ENCODE assay signal across 16 cellular contexts in the genomic region with DNA sequence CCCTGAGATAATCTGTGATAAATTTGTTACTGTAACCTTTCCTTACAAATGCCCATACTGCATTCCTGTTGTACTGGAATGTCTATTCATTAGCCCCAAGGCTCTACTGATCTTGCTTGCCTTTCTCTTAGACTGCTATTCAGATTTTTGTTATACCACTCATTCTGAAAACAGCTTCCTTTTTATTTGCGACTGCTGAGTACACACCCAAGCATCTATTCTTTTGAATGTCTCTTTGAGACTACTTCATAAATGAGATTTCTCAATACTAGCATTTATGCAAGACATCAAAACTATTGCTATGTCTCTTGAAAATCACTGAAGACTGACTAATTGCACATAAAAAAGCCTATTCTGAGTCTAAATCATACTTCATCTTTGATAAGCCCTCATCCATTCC. TPM values are rescaled to one million over a fixed set of nuclear protein-coding genes. Genes with fewer than 3 reads are reported as not detected.
DNase-seq lines count a peak whose midpoint lies in the region; ATAC-seq, FAIRE-seq and TF ChIP-seq lines count a peak whose summit lies in the region.
"Had no signal": no experiment of that assay in that cellular context is flagged by ENCODE, and none has a peak within 500 bp of the region (broad histone marks: within the 10 kb centered on the region; RNA-seq: fewer than 3 reads in every experiment).

No MANE protein-coding gene starts in this region.

- TF ChIP-seq RAD21 in A549 (conservative IDR thresholded peaks at IDR 0.05 in 1 of 2, IDR thresholded peaks at IDR 0.05 in 1 of 2), result no peak

- H3K4me3 ChIP-seq in A549 (no peak overlapping the region), fibroblast of the aortic adventitia (ENCODE audit: low read depth, low read length) (no peak overlapping the region), Peyer's patch (no peak overlapping the region)
- H3K4me3 ChIP-seq: gastroesophageal sphincter had no signal

- H3K4me1 ChIP-seq in A549 (peaks cover 4% of the 10 kb centered on the region; the same call in 2 of the 3 replicates), Peyer's patch (no peaks in the 10 kb centered on the region)

- TF ChIP-seq CTCF in A549 (IDR thresholded peaks at IDR 0.05), result no peak
- TF ChIP-seq CTCF in fibroblast of the aortic adventitia (IDR thresholded peaks at IDR 0.05; ENCODE audit: insufficient read depth, low read length), result no peak
- no peak for TF ChIP-seq CTCF in Peyer's patch (IDR thresholded peaks at IDR 0.05)

- DNase-seq in A549 (ENCODE audit: low read depth in 1 of 2, low spot score in 1 of 2) (peak in 1 of 2 experiments; percentile 12), GM04503 (ENCODE audit: low read depth) (peak; percentile 96), amniotic epithelial cell (ENCODE audit: low read depth) (peak; percentile 64), fibroblast of the aortic adventitia (ENCODE audit: low read depth) (peak; percentile 54), Peyer's patch (no peak), pons (ENCODE audit: low spot score) (no peak), NCI-H1694 treated with DMSO at 0.1 percent for 48 hours (lab: John Stamatoyannopoulos, UW) (no peak), Right ventricle myocardium inferior (ENCODE audit: missing footprints) (no peak)
- DNase-seq: ACHN; activated CD4-positive, alpha-beta T cell treated with anti-CD3 and anti-CD28 coated beads for 36 hours; cortex of kidney; NCI-H1436; NCI-H446 treated with DMSO at 0.1 percent for 48 hours; OCI-M1; posterior cingulate gyrus had no signal

- H3K9me3 ChIP-seq in A549, result no peaks in the 10 kb centered on the region
- no peaks in the 10 kb centered on the region for H3K9me3 ChIP-seq in Peyer's patch
- H3K9me3 ChIP-seq: gastroesophageal sphincter had no signal

- intact Hi-C loops in Right ventricle myocardium inferior (cut with DNase I), result no loop called here

- no peak for FAIRE-seq in A549 (lab: Jason Lieb, UNC)

- no peaks in the 10 kb centered on the region for H3K36me3 ChIP-seq in Peyer's patch
- H3K36me3 ChIP-seq: gastroesophageal sphincter had no signal

- no peaks in the 10 kb centered on the region for H3K27me3 ChIP-seq in Peyer's patch
- H3K27me3 ChIP-seq: gastroesophageal sphincter had no signal

- H3K4me2 ChIP-seq in A549, result peak overlapping the region; percentile 13; the same call in 2 of the 3 replicates

- no peak for TF ChIP-seq EP300 in A549 (IDR thresholded peaks at IDR 0.05)

- H3K27ac ChIP-seq in A549, result no peak overlapping the region
- H3K27ac ChIP-seq in Peyer's patch, result no peak overlapping the region
- H3K27ac ChIP-seq: gastroesophageal sphincter had no signal

- POLR2A ChIA-PET in A549 (lab: Yijun Ruan, JAX), result interaction anchor here (1.0 kb wide), 1 partner anchor 166 kb away, joined by 4 read pairs; a partner anchor contains a TSS

- 56% methylated on average over 1 of the region's 1 CpG for WGBS in A549 (ENCODE audit: missing lambda C conversion rate)

- TF ChIP-seq POLR2A in A549 (IDR thresholded peaks at IDR 0.05; ENCODE audit: low read length) (no peak), Peyer's patch (IDR thresholded peaks at IDR 0.05) (no peak)

- ATAC-seq in A549 (peak; percentile 30 to 42; a peak in 3 of 6 replicates), Right ventricle myocardium inferior (no peak)
- ATAC-seq: activated CD4-positive, alpha-beta T cell treated with anti-CD3 and anti-CD28 coated beads for 36 hours; gastroesophageal sphincter had no signal

- CTCF ChIA-PET in A549 (lab: Yijun Ruan, JAX), result interaction anchor here (0.6 to 1.2 kb wide), 3 partner anchors 10 to 651 kb away, joined by 3 to 4 read pairs (median 4); no protein-coding TSS in a partner anchor

TF ChIP-seq in A549, 52 proteins besides CTCF, POLR2A, EP300 and RAD21:
- peak in 1 of 2 experiments; percentile 65; a peak in 1 of 4 replicates for TF ChIP-seq CEBPB (IDR thresholded peaks at IDR 0.05)
- peak; percentile 30; the same call in 1 of the 2 replicates for TF ChIP-seq JUNB (IDR thresholded peaks at IDR 0.05)
- TF ChIP-seq ZNF302 (CRISPR knock-in tag; IDR thresholded peaks at IDR 0.05), result no peak
- TF ChIP-seq HOXB5 (CRISPR knock-in tag; IDR thresholded peaks at IDR 0.05), result no peak

RNA-seq across cellular contexts. Expression of a gene that starts 38.6 kb away (rescaled TPM):
- 10.5 and 11.6 TPM in 2 replicates for polyA plus RNA-seq in A549 (2011; rRNA removed)
- polyA plus RNA-seq in A549 (2012; cell fraction: cytosol; rRNA removed), result 1.1 and 1.4 TPM in 2 replicates
- polyA plus RNA-seq in A549 (2012; cell fraction: nucleus; rRNA removed), result 1.0 and 1.6 TPM in 2 replicates
- polyA plus RNA-seq in A549 (2017; fragmentation: RNase III; extraction: RNeasy Plus Mini Kit Qiagen cat#74134 plus additional on column Dnase treatment), result 2.8 to 3.5 TPM (median 2.9 TPM) in 3 replicates
- 18.3 and 19.5 TPM in 2 replicates for polyA minus RNA-seq in A549 (2011; rRNA and poly(A)+ RNA removed)
- 10.1 and 19.5 TPM in 2 replicates for total RNA-seq in fibroblast of the aortic adventitia (ENCODE audit: low replicate concordance)
- 10 to 100 TPM; 46.2 to 84.2 (median 69.3) TPM for total RNA-seq in Peyer's patch
- total RNA-seq in Right ventricle myocardium inferior, result 22.9 TPM

Comparison
In these comparisons a context has a peak if more than half of its experiments do, and no peak if none do; other contexts are left out.
1. DNase-seq: peak in GM04503 (single experiment), amniotic epithelial cell (single experiment) and fibroblast of the aortic adventitia (single experiment); none in Peyer's patch (0 of 3), pons (single experiment), NCI-H1694 treated with DMSO at 0.1 percent for 48 hours (single experiment) and Right ventricle myocardium inferior (single experiment).